ENCODE assay signal across 11 cellular contexts in the genomic region with DNA sequence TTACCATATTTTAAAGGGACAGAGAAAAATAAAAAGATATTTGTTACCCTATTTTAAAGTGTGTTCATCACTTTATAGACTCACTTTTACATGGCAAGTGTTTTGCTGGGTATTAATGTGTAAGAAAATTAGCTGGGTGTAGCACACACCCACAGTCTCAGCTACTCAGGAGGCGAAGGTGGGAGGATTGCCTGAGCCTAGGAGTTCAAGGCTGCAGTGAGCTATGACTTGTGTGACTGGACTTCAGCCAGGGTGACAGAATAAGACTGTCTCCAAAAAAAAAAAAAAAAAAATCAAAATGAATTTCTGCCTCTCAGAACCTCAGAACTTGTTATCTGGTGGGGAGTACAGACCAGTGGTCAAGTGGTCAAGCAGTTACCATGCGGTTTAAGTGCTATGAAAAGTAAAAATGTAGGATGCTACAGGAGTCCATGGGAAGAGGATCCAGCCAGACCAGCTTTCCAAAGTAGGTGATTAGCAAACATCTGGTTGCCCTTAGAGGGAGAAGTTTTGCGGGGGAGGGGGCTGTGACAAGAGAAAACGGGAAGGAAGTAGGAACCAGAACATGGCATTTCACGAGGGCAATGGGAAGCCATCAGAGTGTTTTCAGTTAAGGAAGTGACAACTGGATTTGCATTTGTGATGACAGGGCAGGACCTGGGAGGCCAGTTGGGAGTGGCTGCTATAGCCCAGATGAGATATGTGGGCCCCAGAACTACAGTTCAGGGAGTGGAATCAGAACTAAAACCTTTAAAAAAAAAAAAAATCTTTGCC. TPM values are rescaled to one million over a fixed set of nuclear protein-coding genes. Genes with fewer than 3 reads are reported as not detected.
DNase-seq lines count a peak whose midpoint lies in the region; ATAC-seq and TF ChIP-seq lines count a peak whose summit lies in the region.
"Had no signal": no experiment of that assay in that cellular context is flagged by ENCODE, and none has a peak within 500 bp of the region (broad histone marks: within the 10 kb centered on the region; RNA-seq: fewer than 3 reads in every experiment).

No MANE protein-coding gene starts in this region.

- intact Hi-C loops in OCI-LY7 (cut with micrococcal nuclease; ENCODE audit: unreplicated experiment), result no loop called here
- intact Hi-C loops in Right ventricle myocardium inferior (cut with DNase I), result no loop called here
- intact Hi-C loops in naive thymus-derived CD4-positive, alpha-beta T cell (cut with micrococcal nuclease), result no loop called here

- no peak overlapping the region for H2AFZ ChIP-seq in OCI-LY7 (ENCODE audit: low read length)

- POLR2A ChIA-PET in OCI-LY7 (lab: Charles Lee), result interaction anchor here (0.5 to 1.3 kb wide), 7 partner anchors 9 to 164 kb away, joined by 3 to 11 read pairs (median 4); a partner anchor contains a TSS
- POLR2A ChIA-PET in naive thymus-derived CD4-positive, alpha-beta T cell (lab: Charles Lee), result no interaction called here

- H3K4me3 ChIP-seq in BLaER1 (no peak overlapping the region), OCI-LY7 (ENCODE audit: low read depth, low read length, poor library complexity, severe bottlenecking) (no peak overlapping the region)
- no peak overlapping the region for H3K4me3 ChIP-seq in naive thymus-derived CD4-positive, alpha-beta T cell (ENCODE audit: low read length)

- H3K4me1 Mint-ChIP-seq in naive thymus-derived CD4-positive, alpha-beta T cell, result peaks cover 5 to 16% (median 11%) of the 10 kb centered on the region in 7 donors

- no TSS peak for BruUV-seq in OCI-LY7 (replicated peaks; lab: Mats Ljungman, UMichigan)

- H3K27me3 Mint-ChIP-seq in naive thymus-derived CD4-positive, alpha-beta T cell, result peaks cover 0 to 15% (median 7%) of the 10 kb centered on the region in 5 donors

- H3K36me3 Mint-ChIP-seq in naive thymus-derived CD4-positive, alpha-beta T cell, result peaks cover 3 to 10% (median 5%) of the 10 kb centered on the region in 5 donors

- H3K4me2 ChIP-seq in BLaER1 (peak overlapping the region; percentile 50), OCI-LY7 (ENCODE audit: low read length) (peak overlapping the region; percentile 13; the same call in 1 of the 2 replicates)
- H3K4me2 ChIP-seq: SK-N-SH had no signal

- TF ChIP-seq CTCF in OCI-LY7 (conservative IDR thresholded peaks at IDR 0.05; ENCODE audit: low read length), result no peak

- no peaks in the 10 kb centered on the region for H4K20me1 ChIP-seq in BLaER1
- no peaks in the 10 kb centered on the region for H4K20me1 ChIP-seq in OCI-LY7 (ENCODE audit: insufficient read depth, low read length)

- CTCF ChIA-PET in OCI-LY7 (lab: Charles Lee; ENCODE audit: unreplicated experiment), result no interaction called here
- CTCF ChIA-PET in naive thymus-derived CD4-positive, alpha-beta T cell (lab: Charles Lee), result interaction anchor here (0.6 to 0.8 kb wide), 2 partner anchors 119 to 711 kb away, joined by 3 read pairs; no protein-coding TSS in a partner anchor

- H3K4me1 ChIP-seq in BLaER1, result peaks cover 18% of the 10 kb centered on the region
- peaks cover 6% of the 10 kb centered on the region for H3K4me1 ChIP-seq in OCI-LY7 (ENCODE audit: insufficient read depth, low read length, poor library complexity, severe bottlenecking)
- no peaks in the 10 kb centered on the region for H3K4me1 ChIP-seq in naive thymus-derived CD4-positive, alpha-beta T cell (ENCODE audit: control insufficient read depth in 2 of 2, insufficient read depth in 2 of 2, low read length in 2 of 2)

- no peaks in the 10 kb centered on the region for H3K27me3 ChIP-seq in BLaER1
- no peaks in the 10 kb centered on the region for H3K27me3 ChIP-seq in naive thymus-derived CD4-positive, alpha-beta T cell (ENCODE audit: control insufficient read depth in 2 of 2, insufficient read depth in 2 of 2, low read length in 2 of 2)

- DNase-seq in OCI-LY7 (ENCODE audit: low spot score) (peak; percentile 6), Right ventricle myocardium inferior (ENCODE audit: missing footprints) (no peak), KG1 (lab: John Stamatoyannopoulos, UW) (no peak), NCI-H2081 treated with DMSO at 0.1 percent for 48 hours (lab: John Stamatoyannopoulos, UW) (no peak), EL (no peak)
- no peak for DNase-seq in naive thymus-derived CD4-positive, alpha-beta T cell
- DNase-seq: activated T-cell treated with anti-CD3 and anti-CD28 coated beads, Interleukin-2, amount 50 U/mL, for 48 hours; SK-N-SH; stimulated activated naive CD8-positive, alpha-beta T cell treated with anti-CD3 and anti-CD28 coated beads, Interleukin-15, Interleukin-2, amounts not matched to agents 100 U/mL and 50 U/mL, for 24 hours had no signal

- H3K36me3 ChIP-seq in BLaER1 (peaks cover 36% of the 10 kb centered on the region), OCI-LY7 (ENCODE audit: insufficient read depth, low read length) (peaks cover 28% of the 10 kb centered on the region)
- H3K36me3 ChIP-seq in naive thymus-derived CD4-positive, alpha-beta T cell (ENCODE audit: control insufficient read depth in 2 of 3, insufficient read depth in 3 of 3, low read length in 3 of 3), result peaks cover 0 to 27% (median 5%) of the 10 kb centered on the region in 3 experiments

- peak overlapping the region in 2 of 9 donors; percentile 12 to 72 for H3K27ac Mint-ChIP-seq in naive thymus-derived CD4-positive, alpha-beta T cell

- no peak overlapping the region for H3K9ac ChIP-seq in BLaER1
- H3K9ac ChIP-seq: SK-N-SH had no signal

- no peaks in the 10 kb centered on the region for H3K9me2 ChIP-seq in OCI-LY7 (ENCODE audit: insufficient read depth, low read length)
- H3K9me2 ChIP-seq: SK-N-SH had no signal

- no peaks in the 10 kb centered on the region for H3K9me3 Mint-ChIP-seq in naive thymus-derived CD4-positive, alpha-beta T cell

- H3K4me3 Mint-ChIP-seq in naive thymus-derived CD4-positive, alpha-beta T cell, result no peak overlapping the region

- ATAC-seq in Right ventricle myocardium inferior (peak; percentile 81), GM21423 (IDR thresholded peaks at IDR 0.05; ENCODE audit: unreplicated experiment) (no peak)
- peak; percentile 88 for ATAC-seq in naive thymus-derived CD4-positive, alpha-beta T cell
- ATAC-seq: stimulated activated naive CD8-positive, alpha-beta T cell treated with anti-CD3 and anti-CD28 coated beads, Interleukin-15, Interleukin-2, amounts not matched to agents 100 U/mL and 50 U/mL, for 24 hours had no signal

- H3K9me3 ChIP-seq in BLaER1 (no peaks in the 10 kb centered on the region), OCI-LY7 (ENCODE audit: low read length) (no peaks in the 10 kb centered on the region)
- H3K9me3 ChIP-seq in naive thymus-derived CD4-positive, alpha-beta T cell (ENCODE audit: control insufficient read depth in 2 of 3, low read length in 3 of 3), result no peaks in the 10 kb centered on the region
- H3K9me3 ChIP-seq: SK-N-SH had no signal

- no peaks in the 10 kb centered on the region for H3K79me2 ChIP-seq in OCI-LY7 (ENCODE audit: insufficient read depth, low read depth, low read length)

- H3K27ac ChIP-seq in BLaER1 (no peak overlapping the region), OCI-LY7 (ENCODE audit: low read depth, low read length, poor library complexity, severe bottlenecking) (no peak overlapping the region)
- H3K27ac ChIP-seq in naive thymus-derived CD4-positive, alpha-beta T cell (ENCODE audit: low read depth, low read length), result no peak overlapping the region

RNA-seq across cellular contexts. Expression of a gene that starts 13.9 kb away (rescaled TPM):
- 19.9 and 23.1 TPM in 2 replicates for total RNA-seq in OCI-LY7 (2014; rRNA removed; shearing (Covaris generic))
- total RNA-seq in OCI-LY7 (2022) (24.1 and 26.3 TPM in 2 replicates), Right ventricle myocardium inferior (18.5 TPM)
- 10 to 100 TPM; 26.8 to 41.0 (median 34.3) TPM for total RNA-seq in naive thymus-derived CD4-positive, alpha-beta T cell
- polyA plus RNA-seq in naive thymus-derived CD4-positive, alpha-beta T cell, result 10 to 100 TPM; 11.2 to 12.7 TPM

RNA-seq across cellular contexts. Expression of a gene that starts 26.8 kb away (rescaled TPM):
- 36.8 and 50.6 TPM in 2 replicates for total RNA-seq in OCI-LY7 (2014; rRNA removed; shearing (Covaris generic))
- 25.0 and 34.2 TPM in 2 replicates for total RNA-seq in OCI-LY7 (2022)
- 10.1 TPM for total RNA-seq in Right ventricle myocardium inferior
- 10 to 100 TPM; 12.5 to 27.5 (median 23.5) TPM for total RNA-seq in naive thymus-derived CD4-positive, alpha-beta T cell
- 10 to 100 TPM in 1 of 2 donors, 1 to 10 TPM in 1; 5.7 to 10.3 TPM for polyA plus RNA-seq in naive thymus-derived CD4-positive, alpha-beta T cell
